ENCODE assay signal across 8 cellular contexts in the genomic region with DNA sequence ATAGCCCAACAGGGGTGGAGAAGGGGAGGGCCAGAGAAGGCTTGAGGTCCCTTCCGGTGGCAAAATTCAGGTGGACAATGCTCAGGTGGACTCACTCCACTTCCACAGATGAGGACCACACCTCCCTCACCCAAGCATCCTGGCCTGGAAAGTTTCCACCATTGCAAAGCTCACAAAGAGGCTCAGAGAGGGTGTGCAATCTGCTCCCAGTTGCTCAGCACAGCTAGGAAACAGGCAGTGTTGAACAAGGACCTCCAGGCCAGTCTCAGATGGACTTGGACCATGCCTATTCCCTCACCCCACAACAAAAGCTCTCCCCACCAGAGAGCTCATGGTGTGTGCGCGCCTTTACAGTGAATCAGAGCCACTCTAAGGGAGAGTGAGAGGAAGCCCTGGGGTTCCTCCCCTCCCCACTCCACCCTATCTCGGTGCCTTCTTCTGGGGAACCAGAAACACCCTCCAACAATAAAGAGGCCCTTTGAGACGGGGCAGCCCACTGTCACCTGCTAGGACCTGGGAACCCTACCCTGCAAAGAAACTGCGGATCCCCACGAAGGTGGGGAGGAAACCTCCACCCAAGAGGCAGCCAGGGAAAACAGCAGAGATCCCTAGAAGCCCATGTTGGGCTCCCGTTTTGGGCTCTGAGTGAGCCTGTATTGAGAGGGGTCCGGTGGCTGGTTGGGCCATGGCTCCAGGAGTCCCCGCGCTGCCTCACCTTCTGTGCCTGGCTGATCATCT. TPM values are rescaled to one million over a fixed set of nuclear protein-coding genes. Genes with fewer than 3 reads are reported as not detected.
DNase-seq lines count a peak whose midpoint lies in the region; ATAC-seq and TF ChIP-seq lines count a peak whose summit lies in the region.

No MANE protein-coding gene starts in this region.

- H3K9me3 Mint-ChIP-seq in CD4-positive, alpha-beta T cell = no peaks in the 10 kb centered on the region
- no peaks in the 10 kb centered on the region for H3K9me3 Mint-ChIP-seq in naive B cell

- no peaks in the 10 kb centered on the region for H3K36me3 Mint-ChIP-seq in CD4-positive, alpha-beta T cell (ENCODE audit: low read depth)
- H3K36me3 Mint-ChIP-seq in naive B cell = no peaks in the 10 kb centered on the region

- peak in 2 of 10 experiments; percentile 24 to 35 for DNase-seq in CD4-positive, alpha-beta T cell
- peak; percentile 69 for DNase-seq in choroid plexus epithelial cell (ENCODE audit: low read depth)
- DNase-seq in naive B cell = peak; percentile 15
- no peak for DNase-seq in amniotic stem cell (lab: John Stamatoyannopoulos, UW)
- no peak for DNase-seq in GDM1 (lab: John Stamatoyannopoulos, UW)
- DNase-seq in NCI-H2227 treated with DMSO at 0.1 percent for 48 hours (lab: John Stamatoyannopoulos, UW) = no peak
- no peak for DNase-seq in activated gamma-delta T cell treated with Interleukin-2 at 50 U/mL for 16 hours

- H3K4me1 ChIP-seq in OCI-LY1 (ENCODE audit: insufficient read depth, low read length, severe bottlenecking) = peaks cover 31% of the 10 kb centered on the region

- CTCF ChIA-PET in CD4-positive, alpha-beta T cell (lab: Charles Lee) = interaction anchor here (1.5 kb wide), 1 partner anchor 377 kb away, joined by 3 read pairs; no protein-coding TSS in a partner anchor

- H3K27me3 ChIP-seq in CD4-positive, alpha-beta T cell (ENCODE audit: control insufficient read depth, insufficient read depth, low read length) = no peaks in the 10 kb centered on the region
- H3K27me3 ChIP-seq in OCI-LY1 (ENCODE audit: insufficient read depth, low read length) = no peaks in the 10 kb centered on the region

- H3K4me3 ChIP-seq in OCI-LY1 (ENCODE audit: low read depth, low read length, poor library complexity, severe bottlenecking) (peak overlapping the region; percentile 68), choroid plexus epithelial cell (ENCODE audit: low read depth, low read length) (peak overlapping the region; percentile 67)

- H3F3A ChIP-seq in OCI-LY1 (ENCODE audit: insufficient read depth, low read length) = no peaks in the 10 kb centered on the region

- H3K4me2 ChIP-seq in OCI-LY1 (ENCODE audit: low read length) = peak overlapping the region; percentile 90

- peaks cover 10% of the 10 kb centered on the region; the same call in 1 of the 2 replicates for H3K36me3 ChIP-seq in OCI-LY1 (ENCODE audit: insufficient read depth, low read length)

- no peaks in the 10 kb centered on the region for H3K27me3 Mint-ChIP-seq in CD4-positive, alpha-beta T cell
- no peaks in the 10 kb centered on the region for H3K27me3 Mint-ChIP-seq in naive B cell

- H4K20me1 ChIP-seq in OCI-LY1 (ENCODE audit: insufficient read depth, low read length) = no peaks in the 10 kb centered on the region

- peak overlapping the region; percentile 83 for H3K27ac Mint-ChIP-seq in CD4-positive, alpha-beta T cell
- H3K27ac Mint-ChIP-seq in naive B cell = peak overlapping the region in 5 of 6 donors; percentile 38 to 73 (median 59)

- peak overlapping the region; percentile 65; the same call in 1 of the 2 replicates for H3K9ac ChIP-seq in OCI-LY1 (ENCODE audit: low read length)

- no peaks in the 10 kb centered on the region for H3K9me2 ChIP-seq in OCI-LY1 (ENCODE audit: low read depth, low read length)

- peaks cover 30% of the 10 kb centered on the region for H3K4me1 Mint-ChIP-seq in CD4-positive, alpha-beta T cell (ENCODE audit: low read depth)
- H3K4me1 Mint-ChIP-seq in naive B cell = peaks cover 20 to 37% (median 32%) of the 10 kb centered on the region in 3 donors

- H3K79me2 ChIP-seq in OCI-LY1 (ENCODE audit: insufficient read depth, low read length) = no peaks in the 10 kb centered on the region

- intact Hi-C loops in CD4-positive, alpha-beta T cell (cut with DNase I, micrococcal nuclease) = loop anchor here in 1 of 2 experiments (5.0 to 10.0 kb wide), 3 partner anchors 46 to 362 kb away; partner anchors contain the start of gene B9D1

- peak overlapping the region; percentile 97 for H3K4me3 Mint-ChIP-seq in CD4-positive, alpha-beta T cell
- H3K4me3 Mint-ChIP-seq in naive B cell = peak overlapping the region; percentile 68 to 94 (median 85)

- H3K27ac ChIP-seq in CD4-positive, alpha-beta T cell (ENCODE audit: low read depth, low read length) = no peak overlapping the region
- no peak overlapping the region for H3K27ac ChIP-seq in OCI-LY1 (ENCODE audit: low read depth, low read length, poor library complexity, severe bottlenecking)

- no peak for TF ChIP-seq CTCF in CD4-positive, alpha-beta T cell (IDR thresholded peaks at IDR 0.05)
- TF ChIP-seq CTCF in OCI-LY1 (IDR thresholded peaks at IDR 0.05; ENCODE audit: low read length) (no peak), choroid plexus epithelial cell (conservative IDR thresholded peaks at IDR 0.05; ENCODE audit: low read depth, low read length) (no peak)

- POLR2A ChIA-PET in CD4-positive, alpha-beta T cell (lab: Charles Lee) = interaction anchor here (1.2 to 1.5 kb wide), 3 partner anchors 8 to 48 kb away, joined by 4 to 11 read pairs (median 6); no protein-coding TSS in a partner anchor

- peak; percentile 40 for ATAC-seq in CD4-positive, alpha-beta T cell (ENCODE audit: poor library complexity)
- peak; percentile 13 to 30 for ATAC-seq in naive B cell (ENCODE audit: low read depth in 2 of 2)

- H3K9me3 ChIP-seq in CD4-positive, alpha-beta T cell (ENCODE audit: control insufficient read depth, low read length) = no peaks in the 10 kb centered on the region
- H3K9me3 ChIP-seq in OCI-LY1 (ENCODE audit: low read length) = no peaks in the 10 kb centered on the region

- H2AFZ ChIP-seq in OCI-LY1 (ENCODE audit: low read length) = no peak overlapping the region

RNA-seq across cellular contexts. Expression of gene FAM83G, which starts 1.6 kb away (rescaled TPM):
- 1 to 10 TPM; 2.9 to 3.0 TPM for total RNA-seq in CD4-positive, alpha-beta T cell
- polyA plus RNA-seq in naive B cell (ENCODE audit: low read depth in 6 of 6) = 1 to 10 TPM; 2.5 to 4.4 (median 2.9) TPM

RNA-seq across cellular contexts. Expression of gene GRAP, which starts 43.8 kb away (rescaled TPM):
- 10 to 100 TPM; 20.1 to 20.4 TPM for total RNA-seq in CD4-positive, alpha-beta T cell
- polyA plus RNA-seq in naive B cell (ENCODE audit: low read depth in 6 of 6) = 10 to 100 TPM; 46.2 to 90.5 (median 52.6) TPM

RNA-seq across cellular contexts. Expression of gene SLC5A10, which starts 51.0 kb away (rescaled TPM):
- not detected for total RNA-seq in CD4-positive, alpha-beta T cell
- under 1 TPM in 5 of 6 donors, not detected in 1; 0.06 to 0.17 (median 0.10) TPM for polyA plus RNA-seq in naive B cell (ENCODE audit: low read depth in 6 of 6)

Comparison
In these comparisons a context has a peak if more than half of its experiments do, and no peak if none do; other contexts are left out.
1. DNase-seq: peak in choroid plexus epithelial cell (single experiment) and naive B cell (single experiment); none in amniotic stem cell (single experiment), GDM1 (single experiment), NCI-H2227 treated with DMSO at 0.1 percent for 48 hours (single experiment) and activated gamma-delta T cell treated with Interleukin-2 at 50 U/mL for 16 hours (single experiment).